ENCODE assay signal across 32 cellular contexts in the genomic region with DNA sequence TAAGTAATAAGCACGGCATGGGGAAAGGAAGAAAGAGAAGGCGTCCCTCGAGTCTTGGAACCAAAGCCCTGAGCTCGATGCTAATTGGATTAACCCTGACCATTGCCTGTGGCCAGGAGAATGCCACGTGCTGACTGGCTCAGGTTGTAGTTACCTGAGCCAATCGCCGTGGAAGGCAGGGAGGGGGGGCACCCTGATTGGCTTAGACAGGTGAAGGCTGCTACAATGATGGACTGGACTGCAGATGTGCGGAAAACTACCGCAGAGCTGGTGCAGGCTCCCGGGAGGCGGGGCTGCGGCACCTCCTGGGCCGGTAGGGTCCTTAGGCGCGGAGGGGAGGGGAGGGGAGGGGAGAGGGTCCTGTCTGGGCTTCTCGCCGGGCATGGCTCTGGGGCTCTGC.
DNase-seq lines count a peak whose midpoint lies in the region; ATAC-seq, FAIRE-seq and TF ChIP-seq lines count a peak whose summit lies in the region.
"Had no signal": no experiment of that assay in that cellular context is flagged by ENCODE, and none has a peak within 500 bp of the region (broad histone marks: within the 10 kb centered on the region; RNA-seq: fewer than 3 reads in every experiment).

No MANE protein-coding gene starts in this region.

- H2BK5ac ChIP-seq in mesendoderm (ENCODE audit: low read length) = no peak overlapping the region

- no peak overlapping the region for H3K56ac ChIP-seq in mesendoderm (ENCODE audit: low read length)

- 83 to 88% methylated on average over 10 to 16 of the region's 17 CpGs for WGBS in endodermal cell (ENCODE audit: insufficient coverage in 1 of 2, insufficient read length in 1 of 2), 2 experiments
- WGBS in mesendoderm (ENCODE audit: extremely low coverage, insufficient coverage, low lambda C conversion rate) = no CpG with 5 or more reads among the region's 17 CpGs

- no peaks in the 10 kb centered on the region for H3K9me3 Mint-ChIP-seq in endodermal cell
- H3K9me3 Mint-ChIP-seq in activated T-helper 17 cell treated with anti-CD3 and anti-CD28 coated beads, Interleukin-2, amount 50 U/mL, for 72 hours = peaks cover 3% of the 10 kb centered on the region
- H3K9me3 Mint-ChIP-seq: T-cell had no signal

- no peaks in the 10 kb centered on the region for H3K79me2 ChIP-seq in mesendoderm (ENCODE audit: control insufficient read depth, insufficient read depth, low read length)

- H3K18ac ChIP-seq in mesendoderm (ENCODE audit: low read length) = no peak overlapping the region

- H3K9me3 ChIP-seq in BLaER1 treated with 17β-estradiol and CSF1 and Interleukin-3, amounts not matched to agents 10 nM and 100 nM (replicated peaks in 1 of 11) = peaks cover 0 to 15% (median 0%) of the 10 kb centered on the region in 11 experiments; a peak in 2 of 22 replicates
- no peaks in the 10 kb centered on the region for H3K9me3 ChIP-seq in endodermal cell (ENCODE audit: control insufficient read depth, low read length)
- H3K9me3 ChIP-seq: BE2C, gastrocnemius medialis, lower lobe of right lung, neutrophil, Peyer's patch, SJCRH30, upper lobe of right lung had no signal

- no peak overlapping the region for H3K27ac ChIP-seq in BLaER1 treated with 17β-estradiol and CSF1 and Interleukin-3, amounts not matched to agents 10 nM and 100 nM
- H3K27ac ChIP-seq in endodermal cell (ENCODE audit: low read depth, low read length) = no peak overlapping the region
- no peak overlapping the region for H3K27ac ChIP-seq in mesendoderm (ENCODE audit: low read depth, low read length)
- H3K27ac ChIP-seq: cardiac muscle cell, gastrocnemius medialis, lower lobe of right lung, neutrophil, Peyer's patch, SJCRH30, upper lobe of right lung had no signal

- H3K4me1 ChIP-seq in BLaER1 treated with 17β-estradiol and CSF1 and Interleukin-3, amounts not matched to agents 10 nM and 100 nM = peaks cover 13 to 39% (median 24%) of the 10 kb centered on the region in 10 experiments; a peak in 19 of 20 replicates
- H3K4me1 ChIP-seq in endodermal cell (ENCODE audit: control insufficient read depth, insufficient read depth, low read length) = no peaks in the 10 kb centered on the region
- peaks cover 8% of the 10 kb centered on the region for H3K4me1 ChIP-seq in mesendoderm (ENCODE audit: control insufficient read depth, low read depth, low read length)
- H3K4me1 ChIP-seq: BE2C, gastrocnemius medialis, lower lobe of right lung, Peyer's patch, SJCRH30, upper lobe of right lung had no signal

- no peak overlapping the region for H4K5ac ChIP-seq in mesendoderm (ENCODE audit: low read length)

- no peak overlapping the region for H2BK120ac ChIP-seq in mesendoderm (ENCODE audit: low read depth, low read length)

- peak overlapping the region; percentile 21 to 83 (median 69); a peak in 19 of 22 replicates for H3K4me2 ChIP-seq in BLaER1 treated with 17β-estradiol and CSF1 and Interleukin-3, amounts not matched to agents 10 nM and 100 nM
- H3K4me2 ChIP-seq in mesendoderm (ENCODE audit: low read length) = no peak overlapping the region

- no peaks in the 10 kb centered on the region for H3K36me3 Mint-ChIP-seq in endodermal cell (ENCODE audit: low read depth)
- H3K36me3 Mint-ChIP-seq in activated T-helper 17 cell treated with anti-CD3 and anti-CD28 coated beads, Interleukin-2, amount 50 U/mL, for 72 hours (ENCODE audit: low read depth) = no peaks in the 10 kb centered on the region
- H3K36me3 Mint-ChIP-seq: activated naive CD8-positive, alpha-beta T cell; T-cell had no signal

- no peak for ATAC-seq in activated T-helper 17 cell treated with anti-CD3 and anti-CD28 coated beads, Interleukin-2, amount 50 U/mL, for 72 hours (replicated peaks)
- no peak for ATAC-seq in HG03571 (IDR thresholded peaks at IDR 0.05; ENCODE audit: unreplicated experiment)
- ATAC-seq: gastrocnemius medialis, lower lobe of right lung, sciatic nerve, T-cell, upper lobe of right lung had no signal

- no peak overlapping the region for H3K23ac ChIP-seq in mesendoderm (ENCODE audit: low read length)

- H3K4me1 Mint-ChIP-seq in endodermal cell = peaks cover 18% of the 10 kb centered on the region
- H3K4me1 Mint-ChIP-seq in activated T-helper 17 cell treated with anti-CD3 and anti-CD28 coated beads, Interleukin-2, amount 50 U/mL, for 72 hours = no peaks in the 10 kb centered on the region
- H3K4me1 Mint-ChIP-seq: T-cell had no signal

- no peak for DNase-seq in HTR-8/SVneo (ENCODE audit: insufficient read length, low spot score)
- DNase-seq in endodermal cell = peak; percentile 89
- DNase-seq in mesendoderm = peak; percentile 93
- no peak for DNase-seq in GM10248 (ENCODE audit: extremely low spot score)
- DNase-seq in RKO (ENCODE audit: low spot score) = no peak
- DNase-seq: activated CD4-positive, alpha-beta T cell treated with anti-CD3 and anti-CD28 coated beads for 1 hour; activated effector memory CD4-positive, alpha-beta T cell treated with Interleukin-2 at 50 U/mL for 16 hours; activated T-cell treated with anti-CD3 and anti-CD28 coated beads for 4 hours; BE2C; DMS53; gastrocnemius medialis; Karpas-422; kidney glomerular epithelial cell; lower lobe of right lung; MV-4-11; NCI-H146; NCI-H510A; Peyer's patch; stimulated activated CD4-positive, alpha-beta T cell treated with anti-CD3 and anti-CD28 coated beads, Interleukin-12 subunit alpha, Interleukin-12 subunit beta, amount 100 ng/mL, for 4 hours; stimulated activated CD4-positive, alpha-beta T cell treated with anti-CD3 and anti-CD28 coated beads, Interleukin-4, amount 100 ng/mL, for 1 hour; T-cell; upper lobe of right lung had no signal

- POLR2A ChIA-PET in GM10248 (lab: Yijun Ruan, JAX) = no interaction called here

- no peak overlapping the region for H2BK15ac ChIP-seq in mesendoderm (replicated peaks; ENCODE audit: low read depth)

- peak; percentile 36 for FAIRE-seq in HTR-8/SVneo (lab: Jason Lieb, UNC)
- FAIRE-seq: endometrium had no signal

- no peaks in the 10 kb centered on the region for H3K36me3 ChIP-seq in BLaER1 treated with 17β-estradiol and CSF1 and Interleukin-3, amounts not matched to agents 10 nM and 100 nM
- H3K36me3 ChIP-seq in endodermal cell (ENCODE audit: control insufficient read depth, insufficient read depth, low read length) = no peaks in the 10 kb centered on the region
- no peaks in the 10 kb centered on the region for H3K36me3 ChIP-seq in mesendoderm (ENCODE audit: control insufficient read depth, insufficient read depth, low read length)
- H3K36me3 ChIP-seq: BE2C, cardiac muscle cell, gastrocnemius medialis, lower lobe of right lung, neutrophil, Peyer's patch, SJCRH30, upper lobe of right lung had no signal

- H4K20me1 ChIP-seq in BLaER1 treated with 17β-estradiol and CSF1 and Interleukin-3, amounts not matched to agents 10 nM and 100 nM = no peaks in the 10 kb centered on the region

- H3K4ac ChIP-seq in mesendoderm (ENCODE audit: low read depth, low read length) = no peak overlapping the region

- no peak overlapping the region for H4K8ac ChIP-seq in mesendoderm (ENCODE audit: low read depth, low read length)

- no peak overlapping the region for H3K9ac ChIP-seq in BLaER1 treated with 17β-estradiol and CSF1 and Interleukin-3, amounts not matched to agents 10 nM and 100 nM
- H3K9ac ChIP-seq in endodermal cell (ENCODE audit: extremely low read depth, low read length, poor library complexity, severe bottlenecking) (no peak overlapping the region), mesendoderm (ENCODE audit: low read length) (no peak overlapping the region)

- H3K27me3 Mint-ChIP-seq in endodermal cell (ENCODE audit: insufficient read depth) = peaks cover 61% of the 10 kb centered on the region
- H3K27me3 Mint-ChIP-seq in activated T-helper 17 cell treated with anti-CD3 and anti-CD28 coated beads, Interleukin-2, amount 50 U/mL, for 72 hours = peaks cover 25% of the 10 kb centered on the region

- CTCF ChIA-PET in GM10248 (lab: Yijun Ruan, JAX) = no interaction called here

- H3K79me1 ChIP-seq in mesendoderm (ENCODE audit: low read length) = no peaks in the 10 kb centered on the region

- H3K27me3 ChIP-seq in BLaER1 treated with 17β-estradiol and CSF1 and Interleukin-3, amounts not matched to agents 10 nM and 100 nM = peaks cover 0 to 24% (median 10%) of the 10 kb centered on the region in 11 experiments; a peak in 10 of 22 replicates
- H3K27me3 ChIP-seq in endodermal cell (ENCODE audit: control insufficient read depth, insufficient read depth, low read length, poor library complexity, severe bottlenecking) (peaks cover 37% of the 10 kb centered on the region), mesendoderm (ENCODE audit: insufficient read depth, low read length, poor library complexity) (no peaks in the 10 kb centered on the region)
- H3K27me3 ChIP-seq: BE2C, Peyer's patch had no signal

- H3K4me3 Mint-ChIP-seq in endodermal cell = no peak overlapping the region
- no peak overlapping the region for H3K4me3 Mint-ChIP-seq in activated T-helper 17 cell treated with anti-CD3 and anti-CD28 coated beads, Interleukin-2, amount 50 U/mL, for 72 hours
- H3K4me3 Mint-ChIP-seq: activated naive CD8-positive, alpha-beta T cell; T-cell had no signal

- no peak overlapping the region for H2AK5ac ChIP-seq in mesendoderm (ENCODE audit: low read length)

- H3K27ac Mint-ChIP-seq in endodermal cell = no peak overlapping the region
- H3K27ac Mint-ChIP-seq in activated T-helper 17 cell treated with anti-CD3 and anti-CD28 coated beads, Interleukin-2, amount 50 U/mL, for 72 hours = no peak overlapping the region
- H3K27ac Mint-ChIP-seq: activated naive CD8-positive, alpha-beta T cell; progenitor cell of endocrine pancreas; T-cell had no signal

- H3K4me3 ChIP-seq in BLaER1 treated with 17β-estradiol and CSF1 and Interleukin-3, amounts not matched to agents 10 nM and 100 nM = no peak overlapping the region
- H3K4me3 ChIP-seq in endodermal cell (ENCODE audit: low read length) (no peak overlapping the region), mesendoderm (ENCODE audit: low read length) (no peak overlapping the region)
- H3K4me3 ChIP-seq: cardiac muscle cell, gastrocnemius medialis, lower lobe of right lung, Peyer's patch, SJCRH30, upper lobe of right lung had no signal

- TF ChIP-seq CTCF in endodermal cell (conservative IDR thresholded peaks at IDR 0.05) (no peak), GM10248 (IDR thresholded peaks at IDR 0.05; ENCODE audit: control extremely low read depth, extremely low read depth, low read depth, missing control alignments) (no peak)

Comparison
In these comparisons a context has a peak if more than half of its experiments do, and no peak if none do; other contexts are left out.
1. DNase-seq: peak in endodermal cell (single experiment) and mesendoderm (single experiment); none in HTR-8/SVneo (single experiment), GM10248 (single experiment) and RKO (single experiment).